In the genomic region with DNA sequence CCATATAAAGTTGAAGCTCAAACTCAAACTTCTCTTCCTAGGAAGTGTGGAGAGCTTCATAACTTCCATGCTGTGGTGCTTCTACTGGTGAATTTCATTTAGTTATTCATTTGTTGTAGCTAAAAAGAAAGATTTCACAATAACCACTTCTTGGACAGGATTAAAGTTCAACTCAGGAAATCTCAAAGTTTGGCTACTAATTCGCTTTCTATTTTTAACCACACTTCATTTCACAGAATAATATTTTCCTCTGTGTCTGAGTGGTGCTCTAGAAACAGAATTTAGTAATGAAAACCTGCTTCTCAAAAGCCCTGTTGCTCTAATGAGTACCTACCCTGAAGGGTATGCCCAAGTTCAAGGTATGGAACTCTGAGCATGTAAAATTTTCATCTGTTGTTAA, we compare ENCODE assay signal across 12 cellular contexts.
DNase-seq lines count a peak whose midpoint lies in the region; ATAC-seq and TF ChIP-seq lines count a peak whose summit lies in the region.
"Had no signal": no experiment of that assay in that cellular context is flagged by ENCODE, and none has a peak within 500 bp of the region (broad histone marks: within the 10 kb centered on the region; RNA-seq: fewer than 3 reads in every experiment).

No MANE protein-coding gene starts in this region.

- ATAC-seq in HG03520 (IDR thresholded peaks at IDR 0.05; ENCODE audit: unreplicated experiment) = no peak
- ATAC-seq: activated CD8-positive, alpha-beta T cell treated with anti-CD3 and anti-CD28 coated beads, Interleukin-2, amount 10 ng/mL, durations not matched to agents 7 days and 5 days had no signal

- no peak for TF ChIP-seq POLR2A in stomach (IDR thresholded peaks at IDR 0.05)

- no peak overlapping the region for H4K12ac ChIP-seq in trophoblast cell (ENCODE audit: low read depth, low read length)

- no peak overlapping the region for H4K8ac ChIP-seq in trophoblast cell (ENCODE audit: low read depth, low read length)

- TF ChIP-seq EP300 in stomach (IDR thresholded peaks at IDR 0.05) = no peak

- H3K18ac ChIP-seq in trophoblast cell (ENCODE audit: low read length) = no peak overlapping the region

- H3K23ac ChIP-seq in trophoblast cell (ENCODE audit: low read length) = no peak overlapping the region

- no peak overlapping the region for H2BK5ac ChIP-seq in trophoblast cell (ENCODE audit: low read depth, low read length, poor library complexity)

- no peak overlapping the region for H3K4ac ChIP-seq in trophoblast cell (ENCODE audit: low read depth, low read length)

- no peak overlapping the region for H4K91ac ChIP-seq in trophoblast cell (ENCODE audit: low read depth, low read length)

- no peak overlapping the region for H2AK5ac ChIP-seq in trophoblast cell (ENCODE audit: low read length)

- H3K9ac ChIP-seq in trophoblast cell (ENCODE audit: low read length) = no peak overlapping the region

- no peak overlapping the region for H3K14ac ChIP-seq in trophoblast cell (ENCODE audit: low read length)

- peak overlapping the region; percentile 49 to 76 for H3K27ac ChIP-seq in right atrium auricular region
- H3K27ac ChIP-seq in stomach = peak overlapping the region in 3 of 5 donors; percentile 24 to 51 (median 45)
- H3K27ac ChIP-seq in trophoblast cell (ENCODE audit: low read depth, low read length) = no peak overlapping the region

- no peaks in the 10 kb centered on the region for H3K9me3 ChIP-seq in right atrium auricular region
- no peaks in the 10 kb centered on the region for H3K9me3 ChIP-seq in stomach
- H3K9me3 ChIP-seq in trophoblast cell (ENCODE audit: insufficient read depth, low read depth, low read length) = no peaks in the 10 kb centered on the region

- H3K79me2 ChIP-seq in trophoblast cell (ENCODE audit: control insufficient read depth, insufficient read depth, low read length, poor library complexity) = no peaks in the 10 kb centered on the region

- H2BK12ac ChIP-seq in trophoblast cell (ENCODE audit: low read length) = no peak overlapping the region

- no peak overlapping the region for H3K4me2 ChIP-seq in trophoblast cell (ENCODE audit: low read length)

- no peak for TF ChIP-seq CTCF in cardiac fibroblast (IDR thresholded peaks at IDR 0.05; ENCODE audit: low read depth, low read length)
- no peak for TF ChIP-seq CTCF in right atrium auricular region (IDR thresholded peaks at IDR 0.05)
- no peak for TF ChIP-seq CTCF in stomach (IDR thresholded peaks at IDR 0.05)

- 27 to 60% (median 50%) methylated on average over 1 of the region's 1 CpG for WGBS in stomach, 5 donors
- no CpG with 5 or more reads among the region's 1 CpG for WGBS in trophoblast cell (ENCODE audit: extremely low coverage, insufficient coverage, insufficient read length)

- H2AFZ ChIP-seq in trophoblast cell (ENCODE audit: insufficient read depth, low read length, poor library complexity) = no peak overlapping the region

- H2BK120ac ChIP-seq in trophoblast cell (ENCODE audit: insufficient read depth, low read length, poor library complexity) = no peak overlapping the region

- H3K27me3 ChIP-seq in right atrium auricular region (no peaks in the 10 kb centered on the region), stomach (no peaks in the 10 kb centered on the region), trophoblast cell (ENCODE audit: insufficient read depth, low read length) (no peaks in the 10 kb centered on the region)

- H3K4me3 ChIP-seq in cardiac fibroblast (replicated peaks in 1 of 2; ENCODE audit: low read depth in 2 of 2, low read length in 2 of 2) (no peak overlapping the region), right atrium auricular region (no peak overlapping the region), stomach (no peak overlapping the region), trophoblast cell (ENCODE audit: low read depth, low read length) (no peak overlapping the region)

- H3K4me1 ChIP-seq in right atrium auricular region (peaks cover 0 to 63% of the 10 kb centered on the region in 2 donors), stomach (peaks cover 0 to 36% (median 17%) of the 10 kb centered on the region in 4 donors), trophoblast cell (ENCODE audit: control insufficient read depth in 1 of 2, insufficient read depth in 2 of 2, low read length in 2 of 2) (no peaks in the 10 kb centered on the region)

- no peaks in the 10 kb centered on the region for H3K79me1 ChIP-seq in trophoblast cell (ENCODE audit: low read length)

- no peaks in the 10 kb centered on the region for H3K36me3 ChIP-seq in right atrium auricular region
- H3K36me3 ChIP-seq in stomach = no peaks in the 10 kb centered on the region
- no peaks in the 10 kb centered on the region for H3K36me3 ChIP-seq in trophoblast cell (ENCODE audit: control insufficient read depth in 1 of 2, insufficient read depth in 2 of 2, low read length in 2 of 2)

- DNase-seq in EH (ENCODE audit: low read depth) (peak; percentile 43), cardiac fibroblast (ENCODE audit: low read depth in 2 of 2) (peak; percentile 60 to 90), right atrium auricular region (ENCODE audit: low spot score) (no peak), stomach (no peak), hepatic stellate cell (ENCODE audit: low spot score) (no peak), trophoblast cell (no peak), GDM1 (lab: John Stamatoyannopoulos, UW) (no peak)
- DNase-seq: activated CD8-positive, alpha-beta T cell treated with anti-CD3 and anti-CD28 coated beads, Interleukin-2, amount 10 ng/mL, durations not matched to agents 7 days and 5 days; activated gamma-delta T cell treated with Interleukin-2 at 50 U/mL for 16 hours; caudate nucleus; NCI-H1048 had no signal

- intact Hi-C loops in stomach (cut with DNase I; ENCODE audit: low total_unique reads) = no loop called here

Comparison
In these comparisons a context has a peak if more than half of its experiments do, and no peak if none do; other contexts are left out.
1. DNase-seq: peak in EH (single experiment) and cardiac fibroblast (2 of 2); none in right atrium auricular region (single experiment), stomach (single experiment), hepatic stellate cell (single experiment), trophoblast cell (0 of 2) and GDM1 (single experiment).